In genomic region chr1:202807926-202808757, GRCh38 we compare ENCODE assay signal across 7 cellular contexts. TPM values are rescaled to one million over a fixed set of nuclear protein-coding genes. Genes with fewer than 3 reads are reported as not detected.
DNase-seq lines count a peak whose midpoint lies in the region; ATAC-seq and TF ChIP-seq lines count a peak whose summit lies in the region.

Gene KDM5B, minus strand, starts transcription at chr1:202808421. Its CDS starts 116 bp downstream, at chr1:202808305.

- DNase-seq in NCI-H226 (peak; percentile 49), dermis blood vessel endothelial cell (peak; percentile 75), left kidney (ENCODE audit: low read depth, low spot score) (peak; percentile 87)
- DNase-seq in activated CD4-positive, alpha-beta T cell treated with anti-CD3 and anti-CD28 coated beads, Interleukin-2, amount 50 U/mL, for 24 hours (ENCODE audit: low read depth in 1 of 2, low spot score in 1 of 2), result peak; percentile 47 to 48
- peak; percentile 55 to 59 for DNase-seq in stimulated activated CD4-positive, alpha-beta T cell treated with anti-CD3 and anti-CD28 coated beads, Interleukin-1b, Interleukin-23, amount 100 ng/mL, for 4 hours (ENCODE audit: low read depth in 2 of 2)

- ATAC-seq in GM21737 (IDR thresholded peaks at IDR 0.05; ENCODE audit: unreplicated experiment), result no peak

- TF ChIP-seq POLR2A in GM18526 (IDR thresholded peaks at IDR 0.05; ENCODE audit: extremely low read depth, insufficient read length), result peak; percentile 65

RNA-seq across cellular contexts. Expression of gene KDM5B, which starts in this region (rescaled TPM):
- total RNA-seq in dermis blood vessel endothelial cell, result 76.3 and 89.0 TPM in 2 replicates
